In genomic region chr15:100787567-100787941, GRCh38 we compare ENCODE assay signal across 17 cellular contexts.
"Had no signal": no experiment of that assay in that cellular context is flagged by ENCODE, and none has a peak within 500 bp of the region (broad histone marks: within the 10 kb centered on the region; RNA-seq: fewer than 3 reads in every experiment).

No MANE protein-coding gene starts in this region.

- H3K27ac ChIP-seq: gastrocnemius medialis, SK-N-MC, thyroid gland, uterus had no signal

- H3K4me1 ChIP-seq: gastrocnemius medialis, thyroid gland, uterus had no signal

- ATAC-seq: activated naive CD8-positive, alpha-beta T cell treated with anti-CD3 and anti-CD28 coated beads, Interleukin-2, amount 50 U/mL, for 24 hours; activated T-cell treated with anti-CD3 and anti-CD28 coated beads, Interleukin-2, amount 50 U/mL, for 4 hours; gastrocnemius medialis; left ventricle myocardium superior had no signal

- H3K27me3 ChIP-seq: gastrocnemius medialis, thyroid gland, uterus had no signal

- H3K4me3 ChIP-seq: gastrocnemius medialis, SK-N-MC, thyroid gland, uterus had no signal

- H3K9me3 ChIP-seq: gastrocnemius medialis, thyroid gland, uterus had no signal

- H3K36me3 ChIP-seq: gastrocnemius medialis, thyroid gland, uterus had no signal

- DNase-seq: activated naive CD4-positive, alpha-beta T cell treated with anti-CD3 and anti-CD28 coated beads, Interleukin-2, amount 10 ng/mL, durations not matched to agents 7 days and 5 days; activated naive CD8-positive, alpha-beta T cell treated with anti-CD3 and anti-CD28 coated beads, Interleukin-2, amount 50 U/mL, for 24 hours; activated T-cell treated with anti-CD3 and anti-CD28 coated beads, Interleukin-2, amount 50 U/mL, for 4 hours; anterior cingulate cortex; gastrocnemius medialis; kidney glomerular epithelial cell; left ventricle myocardium superior; nucleus accumbens; retina; stimulated activated CD4-positive, alpha-beta T cell treated with anti-CD3 and anti-CD28 coated beads, Interleukin-12 subunit alpha, Interleukin-12 subunit beta, amount 100 ng/mL, for 4 hours; stimulated activated CD4-positive, alpha-beta T cell treated with anti-CD3 and anti-CD28 coated beads, Interleukin-1b, Interleukin-23, amount 100 ng/mL, for 48 hours; stimulated activated naive CD4-positive, alpha-beta T cell treated with Interleukin-2 at 50 U/mL for 16 hours; T-helper 1 cell; T-helper 9 cell; thyroid gland; uterus had no signal
